In the genomic region with DNA sequence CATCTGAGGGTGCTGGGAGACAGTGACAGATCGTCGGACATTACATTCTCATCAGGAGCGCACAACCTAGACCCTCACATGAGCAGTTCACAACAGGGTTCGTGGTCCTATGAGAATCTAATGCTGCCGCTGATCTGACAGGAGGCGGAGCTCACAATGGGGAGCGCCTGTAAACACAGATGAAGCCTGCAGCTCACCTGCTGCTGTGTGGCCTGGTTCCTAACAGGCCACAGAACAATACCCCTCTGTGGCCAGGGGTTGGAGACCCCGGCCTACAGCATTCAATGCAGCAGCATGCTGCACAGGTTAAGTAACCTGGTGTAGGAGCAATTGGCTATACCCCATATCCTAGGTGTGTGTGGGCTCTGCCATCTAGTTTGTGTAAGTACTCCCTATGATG, we compare ENCODE assay signal across 29 cellular contexts. TPM values are rescaled to one million over a fixed set of nuclear protein-coding genes. Genes with fewer than 3 reads are reported as not detected.
"Had no signal": no experiment of that assay in that cellular context is flagged by ENCODE, and none has a peak within 500 bp of the region (broad histone marks: within the 10 kb centered on the region; RNA-seq: fewer than 3 reads in every experiment).

No MANE protein-coding gene starts in this region.

- H3K9me3 ChIP-seq: adrenal gland, body of pancreas, colonic mucosa, gastrocnemius medialis, left ventricle myocardium inferior, spleen, suprapubic skin, tibial artery had no signal

- H3K36me3 Mint-ChIP-seq: activated naive CD8-positive, alpha-beta T cell treated with anti-CD3 and anti-CD28 coated beads for 36 hours; naive B cell had no signal

- H3K27me3 ChIP-seq: adrenal gland, body of pancreas, colonic mucosa, hepatocyte had no signal

- H3K4me3 Mint-ChIP-seq: activated naive CD4-positive, alpha-beta T cell treated with anti-CD3 and anti-CD28 coated beads for 36 hours; activated naive CD8-positive, alpha-beta T cell treated with anti-CD3 and anti-CD28 coated beads for 36 hours; neural crest cell had no signal

- H3K27ac Mint-ChIP-seq: activated naive CD4-positive, alpha-beta T cell treated with anti-CD3 and anti-CD28 coated beads for 36 hours had no signal

- H3K4me1 ChIP-seq: adrenal gland, colonic mucosa, gastrocnemius medialis, left ventricle myocardium inferior, suprapubic skin had no signal

- H3K4me3 ChIP-seq: adrenal gland, body of pancreas, cardiac muscle cell, colonic mucosa, gastrocnemius medialis, hepatocyte, left ventricle myocardium inferior, lung, spleen, suprapubic skin, tibial artery had no signal

- DNase-seq: activated CD4-positive, alpha-beta T cell treated with anti-CD3 and anti-CD28 coated beads for 48 hours; activated CD4-positive, alpha-beta T cell treated with anti-CD3 and anti-CD28 coated beads, Interleukin-2, amount 50 U/mL, for 48 hours; activated CD8-positive, alpha-beta memory T cell treated with anti-CD3 and anti-CD28 coated beads for 24 hours; activated effector memory CD4-positive, alpha-beta T cell treated with anti-CD3 and anti-CD28 coated beads, Interleukin-2, amount 50 U/mL, for 16 hours; activated naive CD4-positive, alpha-beta T cell treated with anti-CD3 and anti-CD28 coated beads for 36 hours; activated naive CD8-positive, alpha-beta T cell treated with anti-CD3 and anti-CD28 coated beads for 36 hours; adrenal gland; body of pancreas; cerebellar nuclear complex; colonic mucosa; effector memory CD4-positive, alpha-beta T cell; erythroblast; gastrocnemius medialis; islet precursor cell; left ventricle myocardium inferior; naive B cell; right cardiac atrium; spleen; tibial artery had no signal

- H3K36me3 ChIP-seq: adrenal gland, cardiac muscle cell, colonic mucosa, gastrocnemius medialis, left ventricle myocardium inferior, spleen, suprapubic skin, tibial artery had no signal

RNA-seq across cellular contexts. Expression of a gene that starts 19.5 kb away (rescaled TPM):
- total RNA-seq: activated naive CD4-positive, alpha-beta T cell treated with anti-CD3 and anti-CD28 coated beads for 36 hours; activated naive CD8-positive, alpha-beta T cell treated with anti-CD3 and anti-CD28 coated beads for 36 hours; adrenal gland; aorta; body of pancreas; cardiac muscle cell; colonic mucosa; dermis microvascular lymphatic vessel endothelial cell; gastrocnemius medialis; hepatocyte; left ventricle myocardium inferior; lung; mucosa of gallbladder; neural crest cell; omental fat pad; right cardiac atrium; spleen; suprapubic skin; ureter had no signal
